8 cellular contexts compared by ENCODE assay signal in the genomic region with DNA sequence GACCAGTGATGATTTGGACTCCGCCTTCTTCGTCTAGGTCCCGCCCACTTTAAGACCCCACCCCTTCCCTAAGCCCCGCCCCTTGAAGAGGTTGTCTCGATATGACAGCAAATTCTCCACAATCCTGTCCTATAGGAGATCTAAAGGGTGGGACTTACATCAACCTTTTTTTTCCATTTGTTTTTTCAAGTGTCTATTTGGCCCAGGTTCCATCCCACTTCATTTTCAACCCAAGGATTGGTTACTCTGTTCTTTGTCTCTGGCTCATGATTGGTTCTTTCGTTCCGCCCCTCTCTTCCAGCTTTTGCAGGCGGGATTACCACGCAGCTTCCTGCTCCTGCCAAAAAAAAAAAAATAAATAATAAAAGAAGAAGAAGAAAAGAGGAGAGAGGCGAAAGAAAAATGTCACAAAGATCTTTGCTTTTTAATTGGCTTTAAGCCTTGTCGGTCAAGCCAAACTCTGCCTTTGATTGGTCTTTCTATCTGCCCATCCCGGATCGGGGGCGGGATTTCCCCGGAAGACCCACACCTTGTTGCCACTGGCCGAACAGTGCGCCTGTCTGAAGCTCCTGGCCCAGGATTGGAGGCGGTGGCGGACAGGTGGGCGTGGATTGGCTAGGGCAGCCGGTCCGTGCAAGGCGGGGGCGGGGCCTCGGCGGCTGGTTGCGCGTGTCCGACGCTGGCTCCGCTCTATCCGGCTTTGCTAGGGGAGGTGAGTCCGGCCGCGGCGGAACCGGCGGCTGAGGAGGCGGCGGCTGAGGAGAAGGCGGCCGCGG. TPM values are rescaled to one million over a fixed set of nuclear protein-coding genes. Genes with fewer than 3 reads are reported as not detected.
DNase-seq lines count a peak whose midpoint lies in the region; FAIRE-seq and TF ChIP-seq lines count a peak whose summit lies in the region.

No MANE protein-coding gene starts in this region.

- H3K4me1 ChIP-seq in SJSA1 (replicated peaks) (peaks cover 39% of the 10 kb centered on the region), neuronal stem cell (ENCODE audit: control insufficient read depth in 2 of 2, insufficient read depth in 1 of 2, low read depth in 1 of 2, low read length in 2 of 2) (peaks cover 9 to 11% of the 10 kb centered on the region in 2 donors), subcutaneous abdominal adipose tissue (ENCODE audit: control insufficient read depth in 5 of 5, insufficient read depth in 5 of 5, low read length in 5 of 5) (peaks cover 0 to 40% (median 39%) of the 10 kb centered on the region in 5 donors)

- FAIRE-seq in frontal cortex (lab: Jason Lieb, UNC): peak; percentile 99

- peaks cover 6% of the 10 kb centered on the region for H3K79me1 ChIP-seq in neuronal stem cell (ENCODE audit: low read depth, low read length)

- no peak overlapping the region for H3K4ac ChIP-seq in neuronal stem cell (ENCODE audit: low read length)

- no CpG with 5 or more reads among the region's 43 CpGs for WGBS in neuronal stem cell (ENCODE audit: extremely low coverage in 2 of 2, insufficient read length in 2 of 2, insufficient replicate concordance in 1 of 2), 2 donors

- peaks cover 2% of the 10 kb centered on the region for H3K36me3 Mint-ChIP-seq in activated naive CD4-positive, alpha-beta T cell treated with anti-CD3 and anti-CD28 coated beads for 36 hours (ENCODE audit: low read depth)

- DNase-seq in GM04503 (ENCODE audit: low read depth) (peak; percentile 100), HFF-Myc (ENCODE audit: extremely low read depth, low read depth) (peak; percentile 99), MV-4-11 (lab: John Stamatoyannopoulos, UW) (peak; percentile 100), SJSA1 (ENCODE audit: low read depth in 1 of 2, low spot score in 2 of 2) (peak; percentile 99 to 100), frontal cortex (ENCODE audit: low spot score in 2 of 2) (peak; percentile 94 to 97), neuronal stem cell (ENCODE audit: low spot score) (peak; percentile 100)
- DNase-seq in activated naive CD4-positive, alpha-beta T cell treated with anti-CD3 and anti-CD28 coated beads for 36 hours: peak; percentile 99

- H3K9ac ChIP-seq in neuronal stem cell (ENCODE audit: low read depth, low read length, poor library complexity) (no peak overlapping the region), subcutaneous abdominal adipose tissue (ENCODE audit: low read length in 5 of 5) (peak overlapping the region in 3 of 5 donors; percentile 78 to 93 (median 84))

- H2AK5ac ChIP-seq in neuronal stem cell (ENCODE audit: low read depth, low read length): no peak overlapping the region

- no peaks in the 10 kb centered on the region for H3K9me3 Mint-ChIP-seq in activated naive CD4-positive, alpha-beta T cell treated with anti-CD3 and anti-CD28 coated beads for 36 hours

- H3K23ac ChIP-seq in neuronal stem cell (ENCODE audit: low read depth, low read length, poor library complexity): peak overlapping the region; percentile 59

- H4K91ac ChIP-seq in neuronal stem cell (ENCODE audit: low read depth, low read length, poor library complexity): no peak overlapping the region

- H2BK5ac ChIP-seq in neuronal stem cell (ENCODE audit: low read length): no peak overlapping the region

- H4K8ac ChIP-seq in neuronal stem cell (ENCODE audit: low read depth, low read length): no peak overlapping the region

- H3K9me3 ChIP-seq in SJSA1 (replicated peaks) (no peaks in the 10 kb centered on the region), neuronal stem cell (replicated peaks in 1 of 2; ENCODE audit: control insufficient read depth in 2 of 2, insufficient read depth in 1 of 2, low read depth in 1 of 2, low read length in 2 of 2) (peaks cover 0 to 4% of the 10 kb centered on the region in 2 donors), subcutaneous abdominal adipose tissue (ENCODE audit: control insufficient read depth in 5 of 5, low read length in 5 of 5) (no peaks in the 10 kb centered on the region)

- H3K4me3 ChIP-seq in HFF-Myc (replicated peaks; ENCODE audit: low read depth, low read length) (peak overlapping the region; percentile 70), SJSA1 (peak overlapping the region; percentile 62), neuronal stem cell (ENCODE audit: low read length in 2 of 2) (peak overlapping the region; percentile 79 to 94), subcutaneous abdominal adipose tissue (ENCODE audit: low read depth in 1 of 5, low read length in 5 of 5) (peak overlapping the region in 4 of 5 donors; percentile 67 to 84 (median 81))

- H2BK12ac ChIP-seq in neuronal stem cell (ENCODE audit: low read length): no peak overlapping the region

- no peak for TF ChIP-seq CTCF in HFF-Myc (IDR thresholded peaks at IDR 0.05; ENCODE audit: low read depth, low read length, missing control alignments)

- H3K4me3 Mint-ChIP-seq in activated naive CD4-positive, alpha-beta T cell treated with anti-CD3 and anti-CD28 coated beads for 36 hours: peak overlapping the region; percentile 81

- H3K18ac ChIP-seq in neuronal stem cell (ENCODE audit: low read length): peak overlapping the region; percentile 84

- CTCF ChIA-PET in activated naive CD4-positive, alpha-beta T cell treated with anti-CD3 and anti-CD28 coated beads for 36 hours (lab: Charles Lee): interaction anchor here (1.0 kb wide), 1 partner anchor 148 kb away, joined by 3 read pairs; a partner anchor contains a TSS

- H3K27ac Mint-ChIP-seq in activated naive CD4-positive, alpha-beta T cell treated with anti-CD3 and anti-CD28 coated beads for 36 hours: peak overlapping the region; percentile 73

- peaks cover 42% of the 10 kb centered on the region for H3K4me1 Mint-ChIP-seq in activated naive CD4-positive, alpha-beta T cell treated with anti-CD3 and anti-CD28 coated beads for 36 hours (ENCODE audit: low read depth)

- H3K27me3 ChIP-seq in SJSA1 (replicated peaks) (no peaks in the 10 kb centered on the region), neuronal stem cell (ENCODE audit: control insufficient read depth in 3 of 3, insufficient read depth in 3 of 3, low read depth in 1 of 3, low read length in 3 of 3) (no peaks in the 10 kb centered on the region), subcutaneous abdominal adipose tissue (ENCODE audit: control insufficient read depth in 5 of 5, insufficient read depth in 4 of 5, low read length in 5 of 5) (no peaks in the 10 kb centered on the region)

- H3K14ac ChIP-seq in neuronal stem cell (ENCODE audit: low read length): no peak overlapping the region

- H3K36me3 ChIP-seq in SJSA1 (peaks cover 29% of the 10 kb centered on the region), neuronal stem cell (replicated peaks in 1 of 2; ENCODE audit: control insufficient read depth in 2 of 2, insufficient read depth in 2 of 2, low read length in 2 of 2) (peaks cover 0 to 23% of the 10 kb centered on the region in 2 donors), subcutaneous abdominal adipose tissue (ENCODE audit: control insufficient read depth in 5 of 5, insufficient read depth in 5 of 5, low read length in 5 of 5) (no peaks in the 10 kb centered on the region)

- no peak overlapping the region for H3K4me2 ChIP-seq in neuronal stem cell (ENCODE audit: insufficient read depth, low read length, poor library complexity, severe bottlenecking)

- intact Hi-C loops in activated naive CD4-positive, alpha-beta T cell treated with anti-CD3 and anti-CD28 coated beads for 36 hours (cut with micrococcal nuclease): loop anchor here (1.0 to 10.0 kb wide), 7 partner anchors 36 to 558 kb away; a partner anchor contains a TSS

- no peak overlapping the region for H2BK120ac ChIP-seq in neuronal stem cell (ENCODE audit: low read depth, low read length)

- peak overlapping the region; percentile 57; the same call in 1 of the 2 replicates for H3K27ac ChIP-seq in SJSA1
- peak overlapping the region; percentile 55 for H3K27ac ChIP-seq in neuronal stem cell (replicated peaks; ENCODE audit: low read length)
- no peak overlapping the region for H3K27ac ChIP-seq in subcutaneous abdominal adipose tissue (ENCODE audit: low read depth, low read length)

- H3K27me3 Mint-ChIP-seq in activated naive CD4-positive, alpha-beta T cell treated with anti-CD3 and anti-CD28 coated beads for 36 hours (ENCODE audit: low read depth): no peaks in the 10 kb centered on the region

- H2AFZ ChIP-seq in neuronal stem cell (ENCODE audit: low read length): peak overlapping the region; percentile 91

- H2BK15ac ChIP-seq in neuronal stem cell (ENCODE audit: low read length): no peak overlapping the region

RNA-seq across cellular contexts. Expression of a gene that starts 1.2 kb away (rescaled TPM):
- total RNA-seq in SJSA1 (2014; rRNA removed; shearing (Covaris generic)): 19.3 and 21.8 TPM in 2 replicates
- total RNA-seq in activated naive CD4-positive, alpha-beta T cell treated with anti-CD3 and anti-CD28 coated beads for 36 hours: 1 to 10 TPM; 8.7 to 8.8 TPM
- 73.0 TPM for total RNA-seq in frontal cortex
- 33.0 TPM for polyA plus RNA-seq in neuronal stem cell (2013, experiment 1 of 2)
- 33.8 TPM for polyA plus RNA-seq in neuronal stem cell (2013, experiment 2 of 2)
